Comparison of ENCODE assay signal across 9 cellular contexts in the genomic region with DNA sequence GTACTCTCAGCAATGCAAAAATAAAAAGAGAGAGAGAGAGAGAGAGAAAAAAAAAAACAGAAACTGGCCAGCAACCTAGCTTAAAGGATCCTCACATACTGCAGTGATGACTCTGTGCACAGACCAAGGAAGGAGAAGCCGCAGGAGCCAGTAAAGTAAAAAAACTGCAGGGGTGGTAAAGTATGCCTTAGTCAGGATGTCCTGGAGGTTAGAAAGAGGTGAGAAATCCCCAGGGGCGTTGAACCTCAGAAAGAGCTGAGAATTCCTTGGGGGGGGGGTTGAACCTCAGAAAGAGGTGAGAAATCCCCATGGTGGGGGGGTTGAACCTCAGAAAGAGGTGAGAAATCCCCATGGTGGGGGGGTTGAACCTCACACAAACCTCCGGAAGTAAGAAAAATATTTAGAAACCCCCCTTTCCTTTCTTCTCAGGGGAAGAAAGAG. TPM values are rescaled to one million over a fixed set of nuclear protein-coding genes. Genes with fewer than 3 reads are reported as not detected.
A peak's percentile ranks its signal among the peaks of the same experiment; 100 is the strongest.
DNase-seq lines count a peak whose midpoint lies in the region; ATAC-seq, FAIRE-seq and TF ChIP-seq lines count a peak whose summit lies in the region.
"Had no signal": no experiment of that assay in that cellular context is flagged by ENCODE, and none has a peak within 500 bp of the region (broad histone marks: within the 10 kb centered on the region; RNA-seq: fewer than 3 reads in every experiment).

No MANE protein-coding gene starts in this region.

- H3K27me3 Mint-ChIP-seq in nephron progenitor cell (ENCODE audit: low read depth, poor library complexity) = peaks cover 5% of the 10 kb centered on the region
- peaks cover 27% of the 10 kb centered on the region for H3K27me3 Mint-ChIP-seq in Calu3 (ENCODE audit: unreplicated experiment)

- BruUV-seq in Calu3 (replicated peaks; lab: Mats Ljungman, UMichigan) = no TSS peak

- in situ Hi-C loops in astrocyte of the spinal cord (cut with HindIII; ENCODE audit: low sequenced_read_pairs) = no loop called here

- H3K27me3 ChIP-seq in small intestine (ENCODE audit: control insufficient read depth in 2 of 2, insufficient read depth in 2 of 2, low read length in 2 of 2) = no peaks in the 10 kb centered on the region

- no peaks in the 10 kb centered on the region for H3K4me1 ChIP-seq in small intestine (ENCODE audit: control insufficient read depth in 2 of 2, insufficient read depth in 1 of 2, low read depth in 1 of 2, low read length in 1 of 2)

- no peak for TF ChIP-seq CTCF in astrocyte of the spinal cord (IDR thresholded peaks at IDR 0.05; ENCODE audit: low read depth, low read length)
- TF ChIP-seq CTCF in nephron progenitor cell (IDR thresholded peaks at IDR 0.05) = no peak
- TF ChIP-seq CTCF in Calu3 (IDR thresholded peaks at IDR 0.05; ENCODE audit: unreplicated experiment) = no peak

- peaks cover 42% of the 10 kb centered on the region for H3K9me3 Mint-ChIP-seq in nephron progenitor cell
- H3K9me3 Mint-ChIP-seq in Calu3 (ENCODE audit: low read depth, unreplicated experiment) = no peaks in the 10 kb centered on the region

- H3K9me3 ChIP-seq in small intestine (ENCODE audit: control insufficient read depth, low read depth) = no peaks in the 10 kb centered on the region

- H3K36me3 Mint-ChIP-seq in nephron progenitor cell (ENCODE audit: low read depth) (peaks cover 5% of the 10 kb centered on the region), Calu3 (ENCODE audit: insufficient read depth, unreplicated experiment) (no peaks in the 10 kb centered on the region)

- intact Hi-C loops in Calu3 (cut with micrococcal nuclease; ENCODE audit: unreplicated experiment) = no loop called here

- TF ChIP-seq POLR2A in GM12891 (IDR thresholded peaks at IDR 0.05; ENCODE audit: low read depth, low read length) = no peak

- H3K4me3 Mint-ChIP-seq in nephron progenitor cell (peak overlapping the region; percentile 82), Calu3 (ENCODE audit: low read depth, unreplicated experiment) (no peak overlapping the region)

- DNase-seq in GM12891 (ENCODE audit: insufficient read length, low spot score) (no peak), astrocyte of the spinal cord (ENCODE audit: low read depth, low spot score) (peak; percentile 71), nephron progenitor cell (no peak), small intestine (no peak), DMS53 treated with DMSO at 0.1 percent for 48 hours (lab: John Stamatoyannopoulos, UW; ENCODE audit: unreplicated experiment) (no peak), Calu3 (no peak)

- no peaks in the 10 kb centered on the region for H3K36me3 ChIP-seq in small intestine (ENCODE audit: control insufficient read depth in 2 of 2, insufficient read depth in 2 of 2, low read length in 2 of 2)

- H3K4me1 Mint-ChIP-seq in nephron progenitor cell = peaks cover 64% of the 10 kb centered on the region
- H3K4me1 Mint-ChIP-seq in Calu3 (ENCODE audit: low read depth, unreplicated experiment) = no peaks in the 10 kb centered on the region

- H3K4me3 ChIP-seq in astrocyte of the spinal cord (ENCODE audit: low read depth, low read length) (peak overlapping the region; percentile 25), small intestine (ENCODE audit: low read depth in 1 of 2, low read length in 2 of 2) (no peak overlapping the region)

- peak; percentile 28 for FAIRE-seq in GM12891 (lab: Jason Lieb, UNC)
- FAIRE-seq in small intestine (lab: Jason Lieb, UNC) = no peak

- no peak overlapping the region for H3K27ac ChIP-seq in small intestine (ENCODE audit: low read depth in 1 of 2, low read length in 1 of 2)

- CTCF ChIA-PET in Calu3 (lab: Charles Lee) = interaction anchor here (0.7 kb wide), 1 partner anchor 1237 kb away, joined by 4 read pairs; no protein-coding TSS in a partner anchor

- H3K27ac Mint-ChIP-seq in nephron progenitor cell (peak overlapping the region; percentile 96), Calu3 (ENCODE audit: unreplicated experiment) (no peak overlapping the region)

- peak; percentile 38 for ATAC-seq in HG03159 (IDR thresholded peaks at IDR 0.05; ENCODE audit: unreplicated experiment)
- no peak for ATAC-seq in HG03520 (IDR thresholded peaks at IDR 0.05; ENCODE audit: unreplicated experiment)

- WGBS in small intestine, 3 donors = 21 to 63% (median 44%) methylated on average over 3 of the region's 3 CpGs

TF ChIP-seq in GM12891, 5 proteins besides CTCF, POLR2A, EP300 and RAD21:
- TF ChIP-seq POU2F2 (IDR thresholded peaks at IDR 0.05; ENCODE audit: low read depth, low read length) = no peak
- no peak for TF ChIP-seq SPI1 (IDR thresholded peaks at IDR 0.05; ENCODE audit: low read depth, low read length)
- no peak for TF ChIP-seq PAX5 (IDR thresholded peaks at IDR 0.05; ENCODE audit: insufficient read depth, low read length, severe bottlenecking)
- no peak for TF ChIP-seq POLR2AphosphoS5 (IDR thresholded peaks at IDR 0.05; ENCODE audit: low read depth, low read length)
- no peak for TF ChIP-seq TAF1 (IDR thresholded peaks at IDR 0.05; ENCODE audit: low read depth, low read length)

RNA-seq across cellular contexts. Expression of gene MAGEA9, which starts 48.0 kb away (rescaled TPM):
- not detected for polyA plus RNA-seq in GM12891 (2012; ENCODE audit: low read depth, missing spikeins)
- not detected for polyA plus RNA-seq in small intestine
- not detected in 2 replicates for total RNA-seq in Calu3 (2022)
- total RNA-seq: myocyte had no signal

RNA-seq across cellular contexts. Expression of gene MAGEA8, which starts 51.2 kb away (rescaled TPM):
- polyA plus RNA-seq in GM12891 (2012; ENCODE audit: low read depth, missing spikeins) = not detected
- not detected for polyA plus RNA-seq in small intestine
- total RNA-seq in Calu3 (2022) = not detected in 2 replicates
- total RNA-seq: myocyte had no signal

RNA-seq across cellular contexts. Expression of gene HSFX1, which starts 55.9 kb away (rescaled TPM):
- polyA plus RNA-seq in GM12891 (2012; ENCODE audit: low read depth, missing spikeins) = 0.14 TPM
- polyA plus RNA-seq in small intestine = under 1 TPM in 1 of 3 donors, not detected in 2; 0.37 TPM
- 1.3 and 3.4 TPM in 2 replicates for total RNA-seq in Calu3 (2022)
